ENCODE assay signal across 14 cellular contexts in the genomic region with DNA sequence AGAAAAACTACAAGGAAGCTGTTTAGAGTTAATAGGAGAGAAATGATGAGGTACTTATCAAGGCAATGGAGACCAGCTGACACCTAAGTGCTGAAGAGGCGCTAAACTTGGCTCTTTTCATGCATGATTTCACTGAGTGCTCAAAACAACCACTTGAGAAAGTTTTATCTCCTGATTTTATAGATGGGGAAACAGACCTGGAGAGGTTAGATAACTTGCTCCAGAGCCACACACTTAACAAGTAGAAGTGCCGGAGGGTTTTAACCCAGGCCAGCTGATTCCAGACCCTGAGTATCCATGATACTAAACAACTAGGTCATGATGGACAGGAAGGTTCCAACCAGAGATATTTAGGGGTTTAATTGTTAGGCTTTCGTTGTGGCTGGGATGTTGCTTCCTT. TPM values are rescaled to one million over a fixed set of nuclear protein-coding genes. Genes with fewer than 3 reads are reported as not detected.
"Had no signal": no experiment of that assay in that cellular context is flagged by ENCODE, and none has a peak within 500 bp of the region (broad histone marks: within the 10 kb centered on the region; RNA-seq: fewer than 3 reads in every experiment).

No MANE protein-coding gene starts in this region.

- H3K27ac ChIP-seq: skin epidermis, thyroid gland, uterus had no signal

- H3K9me3 ChIP-seq: thyroid gland, uterus had no signal

- DNase-seq: activated CD4-positive, alpha-beta T cell treated with anti-CD3 and anti-CD28 coated beads for 1 hour; activated CD4-positive, alpha-beta T cell treated with anti-CD3 and anti-CD28 coated beads, Interleukin-2, amount 50 U/mL, for 48 hours; activated CD8-positive, alpha-beta memory T cell treated with anti-CD3 and anti-CD28 coated beads, Interleukin-2, amount 10 ng/mL, durations not matched to agents 7 days and 5 days; activated gamma-delta T cell; activated T-cell treated with anti-CD3 and anti-CD28 coated beads, Interleukin-2, amount 50 U/mL, for 24 hours; anterior cingulate cortex; hypothalamus; naive thymus-derived CD4-positive, alpha-beta T cell; thyroid gland; uterus had no signal

- H3K27me3 ChIP-seq: thyroid gland, uterus had no signal

- H3K36me3 ChIP-seq: thyroid gland, uterus had no signal

- H3K4me3 ChIP-seq: skin epidermis, thyroid gland, uterus had no signal

- ATAC-seq: activated CD8-positive, alpha-beta memory T cell treated with anti-CD3 and anti-CD28 coated beads, Interleukin-2, amount 10 ng/mL, durations not matched to agents 7 days and 5 days; esophagus mucosa; naive thymus-derived CD4-positive, alpha-beta T cell; stimulated activated effector memory CD8-positive, alpha-beta T cell treated with anti-CD3 and anti-CD28 coated beads, Interleukin-12 subunit alpha, Interleukin-12 subunit beta, amount 100 ng/mL, for 72 hours had no signal

- H3K4me1 ChIP-seq: thyroid gland, uterus had no signal

RNA-seq across cellular contexts. Expression of gene UBE2U, which starts 25.9 kb away (rescaled TPM):
- total RNA-seq: activated CD8-positive, alpha-beta memory T cell treated with anti-CD3 and anti-CD28 coated beads, Interleukin-2, amount 10 ng/mL, durations not matched to agents 7 days and 5 days; esophagus mucosa; mononuclear cell; naive thymus-derived CD4-positive, alpha-beta T cell; thyroid gland; uterus had no signal
- polyA plus RNA-seq: naive thymus-derived CD4-positive, alpha-beta T cell had no signal
